Comparison of ENCODE assay signal across 8 cellular contexts in the genomic region with DNA sequence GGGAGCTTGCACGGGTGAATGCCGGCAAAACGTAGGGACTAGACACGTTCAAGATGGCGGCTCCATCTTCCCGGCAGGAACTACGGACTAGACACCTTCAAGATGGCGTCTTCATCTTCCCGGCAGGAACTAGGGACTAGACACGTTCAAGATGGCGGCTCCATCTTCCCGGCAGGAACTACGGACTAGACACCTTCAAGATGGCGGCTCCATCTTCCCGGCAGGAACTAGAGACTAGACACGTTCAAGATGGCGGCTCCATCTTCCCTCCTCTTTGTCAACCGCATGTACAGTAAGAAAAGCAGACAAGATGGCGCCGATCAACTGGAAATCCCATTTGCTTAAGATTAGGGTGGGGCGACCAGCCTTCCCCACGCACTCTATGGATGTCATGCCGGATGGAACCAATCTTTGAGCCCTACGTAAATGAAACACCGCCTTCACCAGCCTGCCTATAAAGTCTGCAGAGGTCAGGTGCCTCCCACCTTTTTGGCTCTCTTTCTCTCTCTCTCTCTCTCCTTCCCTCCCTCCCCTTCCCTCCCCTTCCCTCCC.
DNase-seq lines count a peak whose midpoint lies in the region; ATAC-seq and TF ChIP-seq lines count a peak whose summit lies in the region.

No MANE protein-coding gene starts in this region.

- ATAC-seq in GM18909 (IDR thresholded peaks at IDR 0.05; ENCODE audit: poor library complexity, unreplicated experiment) = peak; percentile 98
- ATAC-seq in activated CD4-positive, CD25-positive, alpha-beta regulatory T cell treated with anti-CD3 and anti-CD28 coated beads, Interleukin-2, amount 50 U/mL, for 24 hours = peak; percentile 62 to 71

- H3K4me3 ChIP-seq in AG09309 (ENCODE audit: control insufficient read depth, low read depth, low read length) (no peak overlapping the region; the same call in none of the 2 replicates), coronary artery (peak overlapping the region; percentile 61)

- no peak for TF ChIP-seq CTCF in AG09309 (IDR thresholded peaks at IDR 0.05; ENCODE audit: control insufficient read depth, insufficient read depth, low read depth, low read length, missing control alignments)
- no peak for TF ChIP-seq CTCF in coronary artery (IDR thresholded peaks at IDR 0.05)

- peak; percentile 75 for DNase-seq in AG09309 (ENCODE audit: low read depth)
- DNase-seq in HS-27A (ENCODE audit: low read depth) = peak; percentile 4
- peak; percentile 87 for DNase-seq in coronary artery (ENCODE audit: low spot score)
- peak; percentile 80 for DNase-seq in midbrain (lab: John Stamatoyannopoulos, UW)
- peak; percentile 22 for DNase-seq in stimulated activated naive CD4-positive, alpha-beta T cell treated with Interleukin-2 at 50 U/mL for 16 hours (lab: John Stamatoyannopoulos, UW)
- DNase-seq in NCI-H1694 (lab: John Stamatoyannopoulos, UW) = no peak

- peak overlapping the region in 1 of 2 donors; percentile 41 for H3K27ac ChIP-seq in coronary artery
